ENCODE assay signal across 9 cellular contexts in the genomic region with DNA sequence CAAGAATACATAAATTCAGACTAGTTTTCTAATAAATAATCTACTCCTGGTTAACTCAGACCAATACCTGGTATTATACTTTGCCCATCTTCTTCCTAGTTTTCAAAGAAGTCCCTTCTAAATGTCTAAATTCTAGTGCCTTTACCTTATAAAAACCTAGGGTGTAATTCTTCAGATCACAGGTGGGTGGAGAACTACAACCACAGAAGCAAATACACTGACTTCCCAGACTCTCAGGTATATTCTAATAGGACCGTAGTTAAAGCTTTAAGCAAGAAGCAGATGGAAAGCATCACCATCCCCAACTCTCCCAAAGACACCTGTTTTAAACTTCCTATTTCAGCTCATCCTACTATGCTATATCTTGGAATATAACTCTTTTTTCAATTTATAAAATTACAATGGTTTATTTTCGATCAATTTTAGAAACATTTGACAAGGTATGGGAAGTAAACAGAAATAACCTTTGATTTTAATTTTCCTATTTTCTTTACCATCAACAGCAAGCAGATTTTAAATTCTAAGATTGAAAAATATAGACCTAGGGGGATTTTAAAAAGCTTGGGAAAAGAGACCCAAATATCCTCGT. TPM values are rescaled to one million over a fixed set of nuclear protein-coding genes. Genes with fewer than 3 reads are reported as not detected.
DNase-seq lines count a peak whose midpoint lies in the region; ATAC-seq, FAIRE-seq and TF ChIP-seq lines count a peak whose summit lies in the region.
"Had no signal": no experiment of that assay in that cellular context is flagged by ENCODE, and none has a peak within 500 bp of the region (broad histone marks: within the 10 kb centered on the region; RNA-seq: fewer than 3 reads in every experiment).

No MANE protein-coding gene starts in this region.

- CTCF ChIA-PET in activated CD4-positive, alpha-beta T cell treated with anti-CD3 and anti-CD28 coated beads, Interleukin-2, amount 10 ng/mL, durations not matched to agents 7 days and 5 days (lab: Charles Lee): interaction anchor here (0.9 to 2.8 kb wide), 8 partner anchors 8 to 33 kb away, joined by 3 to 12 read pairs (median 6); no protein-coding TSS in a partner anchor
- CTCF ChIA-PET in HepG2 (lab: Yijun Ruan, JAX; ENCODE audit: low intra/inter-chr PET ratio, low total read pairs): no interaction called here

- no peak overlapping the region for H2AFZ ChIP-seq in HepG2 (ENCODE audit: low read length)

- POLR2A ChIA-PET in activated CD4-positive, alpha-beta T cell treated with anti-CD3 and anti-CD28 coated beads, Interleukin-2, amount 10 ng/mL, durations not matched to agents 7 days and 5 days (lab: Charles Lee): no interaction called here
- POLR2A ChIA-PET in HepG2 (lab: Yijun Ruan, JAX): interaction anchor here (0.7 to 2.2 kb wide), 3 partner anchors 8 to 14 kb away, joined by 3 to 14 read pairs (median 3); no protein-coding TSS in a partner anchor

- peaks cover 40% of the 10 kb centered on the region for H3K4me1 Mint-ChIP-seq in activated CD4-positive, alpha-beta T cell treated with anti-CD3 and anti-CD28 coated beads, Interleukin-2, amount 10 ng/mL, durations not matched to agents 7 days and 5 days

- in situ Hi-C loops in HepG2 (cut with HindIII; ENCODE audit: extremely low pct_ligation_motif_present, low pct_unique_long_range_greater_than_20kb): no loop called here

- no peaks in the 10 kb centered on the region for H3K9me3 ChIP-seq in WERI-Rb-1 (ENCODE audit: severe bottlenecking)
- H3K9me3 ChIP-seq in HepG2 (ENCODE audit: low read length): no peaks in the 10 kb centered on the region

- H3K36me3 Mint-ChIP-seq in activated CD4-positive, alpha-beta T cell treated with anti-CD3 and anti-CD28 coated beads, Interleukin-2, amount 10 ng/mL, durations not matched to agents 7 days and 5 days (ENCODE audit: low read depth): peaks cover 6% of the 10 kb centered on the region

- H4K20me1 ChIP-seq in HepG2 (ENCODE audit: insufficient read depth, low read length): peaks cover 98% of the 10 kb centered on the region

- 90% methylated on average over 3 of the region's 3 CpGs for whole genome bisulfite sequencing in HepG2 (ENCODE audit: low lambda C conversion rate)

- peaks cover 99% of the 10 kb centered on the region for H3K79me2 ChIP-seq in HepG2 (ENCODE audit: insufficient read depth, low read length)

- DNase-seq in activated CD4-positive, alpha-beta T cell treated with anti-CD3 and anti-CD28 coated beads, Interleukin-2, amount 10 ng/mL, durations not matched to agents 7 days and 5 days: peak; percentile 22
- DNase-seq in activated CD4-positive, alpha-beta T cell treated with anti-CD3 and anti-CD28 coated beads, Interleukin-2, amount 50 U/mL, for 4 hours: no peak
- DNase-seq in WERI-Rb-1 (no peak), HepG2 (ENCODE audit: low spot score) (no peak), HK-2 (ENCODE audit: unreplicated experiment) (no peak), AML-193 (lab: John Stamatoyannopoulos, UW) (no peak), DMS114 treated with DMSO at 0.1 percent for 48 hours (lab: John Stamatoyannopoulos, UW; ENCODE audit: unreplicated experiment) (no peak)

- ATAC-seq in HG03139 (IDR thresholded peaks at IDR 0.05; ENCODE audit: unreplicated experiment) (peak; percentile 48), HepG2 (peak; percentile 53)

- H3K4me3 ChIP-seq in WERI-Rb-1 (ENCODE audit: low read depth, low read length): no peak overlapping the region
- H3K4me3 ChIP-seq in HepG2 (replicated peaks in 1 of 3; ENCODE audit: insufficient read depth in 1 of 3, low read depth in 2 of 3, low read length in 3 of 3): no peak overlapping the region

- no peak overlapping the region for H3K9ac ChIP-seq in HepG2 (ENCODE audit: insufficient read depth, low read depth, low read length)

- no peak overlapping the region for H3K27ac Mint-ChIP-seq in activated CD4-positive, alpha-beta T cell treated with anti-CD3 and anti-CD28 coated beads, Interleukin-2, amount 10 ng/mL, durations not matched to agents 7 days and 5 days

- FAIRE-seq in HepG2 (lab: Jason Lieb, UNC): no peak
- FAIRE-seq: G401.6 had no signal

- no peak overlapping the region for H3K4me2 ChIP-seq in HepG2 (ENCODE audit: low read depth, low read length)

- no peaks in the 10 kb centered on the region for H3K36me3 ChIP-seq in WERI-Rb-1
- H3K36me3 ChIP-seq in HepG2 (replicated peaks in 1 of 2; ENCODE audit: control insufficient read depth in 1 of 2, insufficient read depth in 2 of 2, low read length in 2 of 2): peaks cover 36 to 81% of the 10 kb centered on the region in 2 experiments

- peaks cover 81% of the 10 kb centered on the region for H3K4me1 ChIP-seq in HepG2 (ENCODE audit: insufficient read depth, low read length)

- TF ChIP-seq RAD21 in HepG2 (CRISPR knock-in tag; IDR thresholded peaks at IDR 0.05): no peak

- no peaks in the 10 kb centered on the region for H3K27me3 Mint-ChIP-seq in activated CD4-positive, alpha-beta T cell treated with anti-CD3 and anti-CD28 coated beads, Interleukin-2, amount 10 ng/mL, durations not matched to agents 7 days and 5 days

- no peak for TF ChIP-seq POLR2A in HepG2 (IDR thresholded peaks at IDR 0.05; ENCODE audit: insufficient read depth in 1 of 2, low read depth in 2 of 2, low read length in 2 of 2)

- TSS peak; percentile 0 for BruUV-seq in HepG2 (replicated peaks; lab: Mats Ljungman, UMichigan)

- H3K27me3 ChIP-seq in WERI-Rb-1 (ENCODE audit: insufficient read depth, low read depth, severe bottlenecking) (peaks cover 4% of the 10 kb centered on the region), HepG2 (ENCODE audit: control insufficient read depth in 1 of 2, insufficient read depth in 2 of 2, low read length in 2 of 2) (no peaks in the 10 kb centered on the region)

- TF ChIP-seq EP300 in HepG2 (IDR thresholded peaks at IDR 0.05; ENCODE audit: low read depth in 2 of 2, low read length in 2 of 2): no peak
- TF ChIP-seq EP300 in HepG2 (CRISPR knock-in tag; IDR thresholded peaks at IDR 0.05; ENCODE audit: borderline replicate concordance): no peak

- H3K27ac ChIP-seq in WERI-Rb-1: no peak overlapping the region
- no peak overlapping the region for H3K27ac ChIP-seq in HepG2 (ENCODE audit: extremely low read length, insufficient read depth, low read length)

- TF ChIP-seq CTCF in WERI-Rb-1 (IDR thresholded peaks at IDR 0.05; ENCODE audit: low read depth, low read length): peak; percentile 45
- peak; percentile 35; the same call in 1 of the 2 replicates for TF ChIP-seq CTCF in HepG2 (CRISPR knock-in tag; IDR thresholded peaks at IDR 0.05)

- intact Hi-C loops in HepG2 (cut with micrococcal nuclease; ENCODE audit: unreplicated experiment): loop anchor here (2.0 kb wide), 1 partner anchor 13 kb away; no protein-coding TSS in a partner anchor

- no peak overlapping the region for H3K4me3 Mint-ChIP-seq in activated CD4-positive, alpha-beta T cell treated with anti-CD3 and anti-CD28 coated beads, Interleukin-2, amount 10 ng/mL, durations not matched to agents 7 days and 5 days

- no peaks in the 10 kb centered on the region for H3K9me3 Mint-ChIP-seq in activated CD4-positive, alpha-beta T cell treated with anti-CD3 and anti-CD28 coated beads, Interleukin-2, amount 10 ng/mL, durations not matched to agents 7 days and 5 days

TF ChIP-seq in HepG2, 621 proteins besides CTCF, POLR2A, EP300 and RAD21 (continues in another document):
- TF ChIP-seq GABPA (IDR thresholded peaks at IDR 0.05; ENCODE audit: low read depth, low read length) (no peak), GABPA (CRISPR knock-in tag; IDR thresholded peaks at IDR 0.05; ENCODE audit: low read depth) (no peak), RFX5 (IDR thresholded peaks at IDR 0.05; ENCODE audit: low read depth, low read length) (no peak)

RNA-seq across cellular contexts. Expression of a gene that starts 15.8 kb away (rescaled TPM):
- 10 to 100 TPM; 10.5 to 10.6 TPM for total RNA-seq in activated CD4-positive, alpha-beta T cell treated with anti-CD3 and anti-CD28 coated beads, Interleukin-2, amount 10 ng/mL, durations not matched to agents 7 days and 5 days
- 98.7 and 156 TPM in 2 replicates for total RNA-seq in HepG2 (2016; rRNA removed; fragmentation: Illumina TruSeq; extraction: Trizol)
- 8.0 and 9.3 TPM in 2 replicates for total RNA-seq in HepG2 (2016; cell fraction: cytosol; rRNA removed; fragmentation: Illumina TruSeq; extraction: Trizol; ENCODE audit: low read depth)
- total RNA-seq in HepG2 (2016; cell fraction: insoluble cytoplasmic fraction; rRNA removed; fragmentation: Illumina TruSeq; extraction: Trizol): 92.1 and 154 TPM in 2 replicates
- total RNA-seq in HepG2 (2016; cell fraction: membrane; rRNA removed; fragmentation: Illumina TruSeq; extraction: Trizol): 35.4 and 40.1 TPM in 2 replicates
- 183 and 203 TPM in 2 replicates for total RNA-seq in HepG2 (2016; cell fraction: nucleus; rRNA removed; fragmentation: Illumina TruSeq; extraction: Trizol)
- polyA plus RNA-seq in HepG2 (2011; rRNA removed): 192 and 236 TPM in 2 replicates
- polyA plus RNA-seq in HepG2 (2011; cell fraction: cytosol; rRNA removed): 99.8 and 148 TPM in 2 replicates
- polyA plus RNA-seq in HepG2 (2011; cell fraction: nucleus; rRNA removed): 62.7 and 77.6 TPM in 2 replicates
- 214 and 224 TPM in 2 replicates for polyA plus RNA-seq in HepG2 (2012)
- 6.6 and 6.7 TPM in 2 replicates for polyA plus RNA-seq in HepG2 (2016; cell fraction: cytosol; fragmentation: Illumina TruSeq; extraction: Trizol; ENCODE audit: low read depth)
- polyA plus RNA-seq in HepG2 (2016; cell fraction: insoluble cytoplasmic fraction; fragmentation: Illumina TruSeq; extraction: Trizol; ENCODE audit: low read depth): 106 and 111 TPM in 2 replicates
- polyA plus RNA-seq in HepG2 (2016; cell fraction: membrane; fragmentation: Illumina TruSeq; extraction: Trizol; ENCODE audit: low read depth): 19.3 and 22.4 TPM in 2 replicates
- 218 and 229 TPM in 2 replicates for polyA plus RNA-seq in HepG2 (2016; cell fraction: nucleus; fragmentation: Illumina TruSeq; extraction: Trizol; ENCODE audit: insufficient read depth, low read depth)
- polyA minus RNA-seq in HepG2 (2011; rRNA and poly(A)+ RNA removed; ENCODE audit: low replicate concordance): 0.70 and 113 TPM in 2 replicates
- polyA minus RNA-seq in HepG2 (2011; cell fraction: cytosol; rRNA and poly(A)+ RNA removed): 203 TPM in 2 replicates
- 222 and 223 TPM in 2 replicates for polyA minus RNA-seq in HepG2 (2011; cell fraction: nucleus; rRNA and poly(A)+ RNA removed)
